Comparison of ENCODE assay signal across 12 cellular contexts in genomic region chr1:25773441-25774125, GRCh38. TPM values are rescaled to one million over a fixed set of nuclear protein-coding genes. Genes with fewer than 3 reads are reported as not detected.
A peak's percentile ranks its signal among the peaks of the same experiment; 100 is the strongest.
DNase-seq lines count a peak whose midpoint lies in the region; ATAC-seq and TF ChIP-seq lines count a peak whose summit lies in the region.
"Had no signal": no experiment of that assay in that cellular context is flagged by ENCODE, and none has a peak within 500 bp of the region (broad histone marks: within the 10 kb centered on the region; RNA-seq: fewer than 3 reads in every experiment).

No MANE protein-coding gene starts in this region.

- no peak overlapping the region for H2BK5ac ChIP-seq in trophoblast cell (ENCODE audit: low read depth, low read length, poor library complexity)

- H3K4me2 ChIP-seq in KMS-11 (peak overlapping the region; percentile 97), trophoblast cell (ENCODE audit: low read length) (no peak overlapping the region)

- H3K18ac ChIP-seq in trophoblast cell (ENCODE audit: low read length): no peak overlapping the region

- H3K79me2 ChIP-seq in KMS-11 (ENCODE audit: insufficient read depth, low read depth) (no peaks in the 10 kb centered on the region), trophoblast cell (ENCODE audit: control insufficient read depth, insufficient read depth, low read length, poor library complexity) (no peaks in the 10 kb centered on the region)

- no peak overlapping the region for H4K91ac ChIP-seq in trophoblast cell (ENCODE audit: low read depth, low read length)

- H3K14ac ChIP-seq in trophoblast cell (ENCODE audit: low read length): no peak overlapping the region

- no peak overlapping the region for H4K8ac ChIP-seq in trophoblast cell (ENCODE audit: low read depth, low read length)

- H4K20me1 ChIP-seq in KMS-11 (ENCODE audit: insufficient read depth): no peaks in the 10 kb centered on the region

- H3K9ac ChIP-seq in KMS-11: peak overlapping the region; percentile 73
- no peak overlapping the region for H3K9ac ChIP-seq in trophoblast cell (ENCODE audit: low read length)

- TF ChIP-seq CTCF in KMS-11 (conservative IDR thresholded peaks at IDR 0.05; ENCODE audit: low read depth, low read length) (no peak), epithelial cell of proximal tubule (conservative IDR thresholded peaks at IDR 0.05; ENCODE audit: low read depth, low read length) (no peak)

- no peaks in the 10 kb centered on the region for H3K27me3 ChIP-seq in KMS-11 (ENCODE audit: insufficient read depth, low read depth)
- H3K27me3 ChIP-seq in trophoblast cell (ENCODE audit: insufficient read depth, low read length): no peaks in the 10 kb centered on the region

- no peaks in the 10 kb centered on the region for H3K36me3 ChIP-seq in KMS-11 (ENCODE audit: insufficient read depth)
- no peaks in the 10 kb centered on the region for H3K36me3 ChIP-seq in trophoblast cell (ENCODE audit: control insufficient read depth in 1 of 2, insufficient read depth in 2 of 2, low read length in 2 of 2)

- H3K4me3 ChIP-seq in KMS-11 (IDR thresholded peaks at IDR 0.05; ENCODE audit: insufficient read depth, low read depth, low read length) (peak overlapping the region; percentile 31), epithelial cell of proximal tubule (ENCODE audit: low read depth, low read length) (no peak overlapping the region), trophoblast cell (ENCODE audit: low read depth, low read length) (no peak overlapping the region)

- WGBS in trophoblast cell (ENCODE audit: extremely low coverage, insufficient coverage, insufficient read length): no CpG with 5 or more reads among the region's 4 CpGs

- no peaks in the 10 kb centered on the region for H3K79me1 ChIP-seq in trophoblast cell (ENCODE audit: low read length)

- H3K4me1 ChIP-seq in KMS-11 (ENCODE audit: low read depth, poor library complexity, severe bottlenecking) (peaks cover 94% of the 10 kb centered on the region), trophoblast cell (ENCODE audit: control insufficient read depth in 1 of 2, insufficient read depth in 2 of 2, low read length in 2 of 2) (peaks cover 8 to 12% of the 10 kb centered on the region in 2 experiments)

- H2AK5ac ChIP-seq in trophoblast cell (ENCODE audit: low read length): no peak overlapping the region

- peak; percentile 7 for DNase-seq in SHP77 treated with DMSO at 0.1 percent for 48 hours (lab: John Stamatoyannopoulos, UW)
- no peak for DNase-seq in SHP77 (lab: John Stamatoyannopoulos, UW)
- DNase-seq in epithelial cell of proximal tubule (ENCODE audit: low read depth): peak; percentile 53
- peak; percentile 58 to 68 for DNase-seq in trophoblast cell
- no peak for DNase-seq in DMS 273 (lab: John Stamatoyannopoulos, UW; ENCODE audit: unreplicated experiment)
- no peak for DNase-seq in putamen (ENCODE audit: low spot score)
- DNase-seq: activated B cell treated with CpG ODN at 0.5 μM for 24 hours; MV-4-11; stimulated activated CD4-positive, alpha-beta T cell treated with anti-CD3 and anti-CD28 coated beads, Interleukin-4, amount 100 ng/mL, for 1 hour had no signal

- peaks cover 4% of the 10 kb centered on the region for H3K9me3 ChIP-seq in trophoblast cell (ENCODE audit: insufficient read depth, low read depth, low read length)

- H3K27ac ChIP-seq in KMS-11 (peak overlapping the region; percentile 97), trophoblast cell (ENCODE audit: low read depth, low read length) (no peak overlapping the region)

- H4K12ac ChIP-seq in trophoblast cell (ENCODE audit: low read depth, low read length): no peak overlapping the region

- ATAC-seq in HG03439 (IDR thresholded peaks at IDR 0.05; ENCODE audit: unreplicated experiment): no peak
- ATAC-seq: natural killer cell treated with Interleukin-12 subunit alpha and Interleukin-12 subunit beta and Interleukin-15 and Interleukin-18, amount 100 ng/mL, for 72 hours had no signal

- no peak overlapping the region for H2BK120ac ChIP-seq in trophoblast cell (ENCODE audit: insufficient read depth, low read length, poor library complexity)

- no peak overlapping the region for H3K23ac ChIP-seq in trophoblast cell (ENCODE audit: low read length)

- no peak overlapping the region for H3K4ac ChIP-seq in trophoblast cell (ENCODE audit: low read depth, low read length)

- no peak overlapping the region for H2BK12ac ChIP-seq in trophoblast cell (ENCODE audit: low read length)

- H2AFZ ChIP-seq in KMS-11 (ENCODE audit: low read depth) (no peak overlapping the region), trophoblast cell (ENCODE audit: insufficient read depth, low read length, poor library complexity) (no peak overlapping the region)

RNA-seq across cellular contexts. Expression of gene SELENON, which starts 26.4 kb away (rescaled TPM):
- total RNA-seq in epithelial cell of proximal tubule: 31.2 and 35.1 TPM in 2 replicates
- polyA plus RNA-seq in trophoblast cell (2013): 54.3 and 54.5 TPM in 2 replicates

RNA-seq across cellular contexts. Expression of gene MTFR1L, which starts 46.2 kb away (rescaled TPM):
- 21.6 and 27.3 TPM in 2 replicates for total RNA-seq in epithelial cell of proximal tubule
- polyA plus RNA-seq in trophoblast cell (2013): 31.2 and 31.6 TPM in 2 replicates

Comparison
In these comparisons a context has a peak if more than half of its experiments do, and no peak if none do; other contexts are left out.
1. DNase-seq: peak in SHP77 treated with DMSO at 0.1 percent for 48 hours (single experiment), epithelial cell of proximal tubule (single experiment) and trophoblast cell (2 of 2); none in SHP77 (0 of 2), DMS 273 (single experiment) and putamen (single experiment).